Comparison of ENCODE assay signal across 1 cellular context in genomic region chr3:15795563-15796308, GRCh38.
TF ChIP-seq lines count a peak whose summit lies in the region.

No MANE protein-coding gene starts in this region.

TF ChIP-seq in K562, 482 proteins besides CTCF, POLR2A, EP300 and RAD21 (continued from another document and continues in another):
- TF ChIP-seq IRF9 (tag; IDR thresholded peaks at IDR 0.05) (no peak), USF2 (CRISPR knock-in tag; IDR thresholded peaks at IDR 0.05) (no peak), NCOR1 (IDR thresholded peaks at IDR 0.05) (0 out of 2 replicates have a peak, but pooled peaks have one; percentile 3), HDAC3 (IDR thresholded peaks at IDR 0.05; ENCODE audit: borderline replicate concordance, partially characterized antibody) (no peak), RFX1 (IDR thresholded peaks at IDR 0.05) (peak; percentile 90), BMI1 (IDR thresholded peaks at IDR 0.05; ENCODE audit: low read length) (no peak; the same call in 1 of the 2 replicates), ZBED1 (IDR thresholded peaks at IDR 0.05) (no peak), ZNF583 (CRISPR knock-in tag; IDR thresholded peaks at IDR 0.05) (no peak), E2F3 (CRISPR knock-in tag; IDR thresholded peaks at IDR 0.05) (no peak), ESRRA (IDR thresholded peaks at IDR 0.05; ENCODE audit: borderline replicate concordance, low read depth) (peak; percentile 53; the same call in 1 of the 2 replicates), ZNF318 (IDR thresholded peaks at IDR 0.05; ENCODE audit: borderline replicate concordance in 1 of 2, low read depth in 1 of 2) (0 out of 4 replicates have a peak, but pooled peaks of 1 of the 2 experiments have one; percentile 19), SFPQ (IDR thresholded peaks at IDR 0.05; ENCODE audit: low read depth, low read length) (no peak), ZNF518B (CRISPR knock-in tag; IDR thresholded peaks at IDR 0.05) (no peak), ZNF449 (CRISPR knock-in tag; IDR thresholded peaks at IDR 0.05) (no peak), CREBBP (IDR thresholded peaks at IDR 0.05; ENCODE audit: low read depth, low read length) (no peak), ID3 (CRISPR knock-in tag; IDR thresholded peaks at IDR 0.05) (no peak), ID3 (tag; IDR thresholded peaks at IDR 0.05) (no peak), C11orf30 (IDR thresholded peaks at IDR 0.05; ENCODE audit: low read depth) (0 out of 2 replicates have a peak, but pooled peaks have one; percentile 7), FOXJ3 (CRISPR knock-in tag; IDR thresholded peaks at IDR 0.05) (peak; percentile 57; the same call in 1 of the 2 replicates), SP1 (CRISPR knock-in tag; IDR thresholded peaks at IDR 0.05) (no peak), MITF (IDR thresholded peaks at IDR 0.05) (no peak), ZNF408 (CRISPR knock-in tag; IDR thresholded peaks at IDR 0.05; ENCODE audit: low read depth) (no peak), MXI1 (IDR thresholded peaks at IDR 0.05; ENCODE audit: low read depth, low read length) (peak; percentile 73; the same call in 1 of the 2 replicates), FOXP1 (CRISPR knock-in tag; IDR thresholded peaks at IDR 0.05) (no peak), ZNF395 (CRISPR knock-in tag; IDR thresholded peaks at IDR 0.05) (no peak), ATF4 (CRISPR knock-in tag; IDR thresholded peaks at IDR 0.05) (no peak), PRMT5 (CRISPR knock-in tag; IDR thresholded peaks at IDR 0.05) (no peak), MBD2 (IDR thresholded peaks at IDR 0.05; ENCODE audit: borderline replicate concordance, low read depth) (no peak), EP400 (IDR thresholded peaks at IDR 0.05) (peak; percentile 12; the same call in 1 of the 2 replicates), ZNF589 (CRISPR knock-in tag; IDR thresholded peaks at IDR 0.05; ENCODE audit: low read depth) (no peak), HMG20B (CRISPR knock-in tag; IDR thresholded peaks at IDR 0.05) (no peak), SAFB (IDR thresholded peaks at IDR 0.05; ENCODE audit: borderline replicate concordance, low read depth, low read length) (no peak), MLLT1 (IDR thresholded peaks at IDR 0.05) (no peak), ZFX (CRISPR knock-in tag; IDR thresholded peaks at IDR 0.05) (no peak)
